8 cellular contexts compared by ENCODE assay signal in genomic region chr11:63490551-63491239, GRCh38. TPM values are rescaled to one million over a fixed set of nuclear protein-coding genes. Genes with fewer than 3 reads are reported as not detected.
DNase-seq lines count a peak whose midpoint lies in the region; ATAC-seq and TF ChIP-seq lines count a peak whose summit lies in the region.

TSS of gene PLAAT5 (minus strand) at chr11:63491167. CDS start at chr11:63491034, 133 bp downstream.

- H3K4me1 Mint-ChIP-seq in activated T-helper 2 cell treated with anti-CD3 and anti-CD28 coated beads, Interferon-gamma antibody, Interleukin-2, Interleukin-4, amounts not matched to agents 10 μg/mL and 5 μg/mL and 100 μg/mL, durations not matched to agents 14 hours and 24 hours and 36 hours (ENCODE audit: low read depth): peaks cover 28% of the 10 kb centered on the region
- H3K4me1 Mint-ChIP-seq in osteocyte (ENCODE audit: unreplicated experiment): peaks cover 10% of the 10 kb centered on the region

- no peak for TF ChIP-seq CTCF in GM13976 (IDR thresholded peaks at IDR 0.05; ENCODE audit: borderline replicate concordance, control extremely low read depth, extremely low read depth, insufficient read depth, missing control alignments)
- no peak for TF ChIP-seq CTCF in osteocyte (IDR thresholded peaks at IDR 0.05)

- H3K9me3 Mint-ChIP-seq in activated T-helper 2 cell treated with anti-CD3 and anti-CD28 coated beads, Interferon-gamma antibody, Interleukin-2, Interleukin-4, amounts not matched to agents 10 μg/mL and 5 μg/mL and 100 μg/mL, durations not matched to agents 14 hours and 24 hours and 36 hours: peaks cover 19% of the 10 kb centered on the region
- peaks cover 7% of the 10 kb centered on the region for H3K9me3 Mint-ChIP-seq in osteocyte (ENCODE audit: unreplicated experiment)

- H3K27ac Mint-ChIP-seq in activated T-helper 2 cell treated with anti-CD3 and anti-CD28 coated beads, Interferon-gamma antibody, Interleukin-2, Interleukin-4, amounts not matched to agents 10 μg/mL and 5 μg/mL and 100 μg/mL, durations not matched to agents 14 hours and 24 hours and 36 hours: peak within 1 kb of the TSS; percentile 78
- H3K27ac Mint-ChIP-seq in osteocyte (ENCODE audit: unreplicated experiment): no peak within 1 kb of the TSS

- DNase-seq in GM13976 (ENCODE audit: low spot score) (peak; percentile 24), Right ventricle myocardium inferior (ENCODE audit: missing footprints) (peak; percentile 74), osteocyte (ENCODE audit: extremely low spot score, unreplicated experiment) (no peak), dedifferentiated amniotic fluid mesenchymal stem cell (ENCODE audit: extremely low spot score) (no peak), AML-193 (lab: John Stamatoyannopoulos, UW) (no peak), putamen (ENCODE audit: low spot score) (no peak)
- no peak for DNase-seq in activated T-helper 2 cell treated with anti-CD3 and anti-CD28 coated beads, Interferon-gamma antibody, Interleukin-2, Interleukin-4, amounts not matched to agents 10 μg/mL and 5 μg/mL and 100 μg/mL, durations not matched to agents 14 hours and 24 hours and 36 hours (ENCODE audit: low spot score)

- intact Hi-C loops in activated T-helper 2 cell treated with anti-CD3 and anti-CD28 coated beads, Interferon-gamma antibody, Interleukin-2, Interleukin-4, amounts not matched to agents 10 μg/mL and 5 μg/mL and 100 μg/mL, durations not matched to agents 14 hours and 24 hours and 36 hours (cut with micrococcal nuclease): loop anchor here (1.0 to 5.0 kb wide), 4 partner anchors 43 to 122 kb away; partner anchors contain the start of genes PLAAT3 and PLAAT4
- intact Hi-C loops in Right ventricle myocardium inferior (cut with DNase I): loop anchor here (1.0 kb wide), 1 partner anchor 18 kb away; no protein-coding TSS in a partner anchor

- in situ Hi-C loops in GM13976 (cut with MboI; ENCODE audit: low sequenced_read_pairs, unreplicated experiment): no loop called here

- ATAC-seq in Right ventricle myocardium inferior (peak; percentile 91), HG03442 (IDR thresholded peaks at IDR 0.05; ENCODE audit: unreplicated experiment) (no peak)

- H3K36me3 Mint-ChIP-seq in activated T-helper 2 cell treated with anti-CD3 and anti-CD28 coated beads, Interferon-gamma antibody, Interleukin-2, Interleukin-4, amounts not matched to agents 10 μg/mL and 5 μg/mL and 100 μg/mL, durations not matched to agents 14 hours and 24 hours and 36 hours (ENCODE audit: low read depth): peaks cover 6% of the 10 kb centered on the region
- peaks cover 5% of the 10 kb centered on the region for H3K36me3 Mint-ChIP-seq in osteocyte (ENCODE audit: unreplicated experiment)

- H3K4me3 Mint-ChIP-seq in activated T-helper 2 cell treated with anti-CD3 and anti-CD28 coated beads, Interferon-gamma antibody, Interleukin-2, Interleukin-4, amounts not matched to agents 10 μg/mL and 5 μg/mL and 100 μg/mL, durations not matched to agents 14 hours and 24 hours and 36 hours (ENCODE audit: low read depth): peak within 1 kb of the TSS; percentile 83
- H3K4me3 Mint-ChIP-seq in osteocyte (ENCODE audit: unreplicated experiment): peak within 1 kb of the TSS; percentile 66

- H3K27me3 Mint-ChIP-seq in activated T-helper 2 cell treated with anti-CD3 and anti-CD28 coated beads, Interferon-gamma antibody, Interleukin-2, Interleukin-4, amounts not matched to agents 10 μg/mL and 5 μg/mL and 100 μg/mL, durations not matched to agents 14 hours and 24 hours and 36 hours (ENCODE audit: low read depth): peaks cover 64% of the 10 kb centered on the region
- peaks cover 78% of the 10 kb centered on the region for H3K27me3 Mint-ChIP-seq in osteocyte (ENCODE audit: unreplicated experiment)

RNA-seq across cellular contexts. Expression of gene PLAAT5, which starts in this region (rescaled TPM):
- total RNA-seq in activated T-helper 2 cell treated with anti-CD3 and anti-CD28 coated beads, Interferon-gamma antibody, Interleukin-2, Interleukin-4, amounts not matched to agents 10 μg/mL and 5 μg/mL and 100 μg/mL, durations not matched to agents 14 hours and 24 hours and 36 hours: 0.64 and 0.80 TPM in 2 replicates
- total RNA-seq in Right ventricle myocardium inferior (4.8 TPM), osteocyte (not detected in 2 replicates)

Comparison
In these comparisons a context has a peak if more than half of its experiments do, and no peak if none do; other contexts are left out.
1. DNase-seq: peak in GM13976 (single experiment) and Right ventricle myocardium inferior (single experiment); none in activated T-helper 2 cell treated with anti-CD3 and anti-CD28 coated beads, Interferon-gamma antibody, Interleukin-2, Interleukin-4, amounts not matched to agents 10 μg/mL and 5 μg/mL and 100 μg/mL, durations not matched to agents 14 hours and 24 hours and 36 hours (single experiment), osteocyte (single experiment), dedifferentiated amniotic fluid mesenchymal stem cell (single experiment), AML-193 (0 of 2) and putamen (single experiment).